Comparison of ENCODE assay signal across 16 cellular contexts in genomic region chr1:111216751-111217150, GRCh38. TPM values are rescaled to one million over a fixed set of nuclear protein-coding genes. Genes with fewer than 3 reads are reported as not detected.
DNase-seq lines count a peak whose midpoint lies in the region; ATAC-seq and TF ChIP-seq lines count a peak whose summit lies in the region.
"Had no signal": no experiment of that assay in that cellular context is flagged by ENCODE, and none has a peak within 500 bp of the region (broad histone marks: within the 10 kb centered on the region; RNA-seq: fewer than 3 reads in every experiment).

No MANE protein-coding gene starts in this region.

- no peak overlapping the region for H3K4me2 ChIP-seq in PC-9
- H3K4me2 ChIP-seq: smooth muscle cell had no signal

- peak overlapping the region; percentile 98 for H3K27ac Mint-ChIP-seq in CD4-positive, alpha-beta T cell
- peak overlapping the region; percentile 86 for H3K27ac Mint-ChIP-seq in activated T-helper 17 cell treated with anti-CD3 and anti-CD28 coated beads, Interleukin-2, amount 50 U/mL, for 72 hours
- peak overlapping the region; percentile 94 to 95 for H3K27ac Mint-ChIP-seq in natural killer cell
- H3K27ac Mint-ChIP-seq: HFFc6 had no signal

- H3K27me3 Mint-ChIP-seq in CD4-positive, alpha-beta T cell, result peaks cover 5% of the 10 kb centered on the region
- no peaks in the 10 kb centered on the region for H3K27me3 Mint-ChIP-seq in activated T-helper 17 cell treated with anti-CD3 and anti-CD28 coated beads, Interleukin-2, amount 50 U/mL, for 72 hours
- H3K27me3 Mint-ChIP-seq in natural killer cell (ENCODE audit: low read depth in 2 of 2), result peaks cover 0 to 5% of the 10 kb centered on the region in 2 donors

- H3K79me2 ChIP-seq in PC-9 (ENCODE audit: low read depth), result no peaks in the 10 kb centered on the region

- no peaks in the 10 kb centered on the region for H3F3A ChIP-seq in PC-9 (ENCODE audit: insufficient read depth, low read depth)

- peak overlapping the region; percentile 88 for H3K27ac ChIP-seq in CD4-positive, alpha-beta T cell (ENCODE audit: low read depth, low read length)
- H3K27ac ChIP-seq in HL-60 (replicated peaks) (peak overlapping the region; percentile 34), PC-9 (no peak overlapping the region)
- H3K27ac ChIP-seq: gastroesophageal sphincter, suprapubic skin had no signal

- intact Hi-C loops in CD4-positive, alpha-beta T cell (cut with DNase I, micrococcal nuclease), result loop anchor here (1.0 to 10.0 kb wide), 7 partner anchors 9 to 398 kb away; partner anchors contain the start of genes CEPT1 (in 1 of the 2), DENND2D (in 1 of the 2), DRAM2 (in 1 of the 2) and LRIF1 (in 1 of the 2)
- intact Hi-C loops in natural killer cell (cut with micrococcal nuclease), result loop anchor here (2.0 to 10.0 kb wide), 7 partner anchors 16 to 542 kb away; partner anchors contain the start of genes CEPT1, DENND2D, DRAM2 and KCNA3
- intact Hi-C loops in PC-9 (cut with micrococcal nuclease; ENCODE audit: unreplicated experiment), result no loop called here

- BruUV-seq in PC-9 (replicated peaks; lab: Mats Ljungman, UMichigan), result no TSS peak

- H3K9me3 ChIP-seq in CD4-positive, alpha-beta T cell (ENCODE audit: control insufficient read depth, low read length), result no peaks in the 10 kb centered on the region
- H3K9me3 ChIP-seq in PC-9 (ENCODE audit: insufficient read depth, low read depth), result no peaks in the 10 kb centered on the region; the same call in 1 of the 2 replicates
- H3K9me3 ChIP-seq: gastroesophageal sphincter, suprapubic skin had no signal

- peak overlapping the region; percentile 80 for H3K4me3 Mint-ChIP-seq in CD4-positive, alpha-beta T cell
- peak overlapping the region; percentile 78 for H3K4me3 Mint-ChIP-seq in activated T-helper 17 cell treated with anti-CD3 and anti-CD28 coated beads, Interleukin-2, amount 50 U/mL, for 72 hours
- peak overlapping the region; percentile 86 for H3K4me3 Mint-ChIP-seq in natural killer cell
- H3K4me3 Mint-ChIP-seq: HFFc6 had no signal

- H3K4me3 ChIP-seq in HL-60 (replicated peaks; ENCODE audit: insufficient read depth, low read length), result no peak overlapping the region
- no peak overlapping the region for H3K4me3 ChIP-seq in PC-9
- H3K4me3 ChIP-seq: gastroesophageal sphincter, smooth muscle cell, suprapubic skin had no signal

- no peak for ATAC-seq in CD4-positive, alpha-beta T cell (ENCODE audit: poor library complexity)
- ATAC-seq in activated T-helper 17 cell treated with anti-CD3 and anti-CD28 coated beads, Interleukin-2, amount 50 U/mL, for 72 hours (replicated peaks), result no peak
- no peak for ATAC-seq in natural killer cell
- ATAC-seq in HG02840 (IDR thresholded peaks at IDR 0.05; ENCODE audit: low FRiP score, unreplicated experiment), result no peak
- ATAC-seq: gastroesophageal sphincter, Right ventricle myocardium inferior had no signal

- peaks cover 26% of the 10 kb centered on the region for H3K36me3 Mint-ChIP-seq in CD4-positive, alpha-beta T cell (ENCODE audit: low read depth)
- H3K36me3 Mint-ChIP-seq in activated T-helper 17 cell treated with anti-CD3 and anti-CD28 coated beads, Interleukin-2, amount 50 U/mL, for 72 hours (ENCODE audit: low read depth), result peaks cover 12% of the 10 kb centered on the region
- H3K36me3 Mint-ChIP-seq in natural killer cell, result no peaks in the 10 kb centered on the region

- peaks cover 97% of the 10 kb centered on the region for H3K4me1 Mint-ChIP-seq in CD4-positive, alpha-beta T cell (ENCODE audit: low read depth)
- H3K4me1 Mint-ChIP-seq in activated T-helper 17 cell treated with anti-CD3 and anti-CD28 coated beads, Interleukin-2, amount 50 U/mL, for 72 hours, result peaks cover 88% of the 10 kb centered on the region
- peaks cover 90 to 91% of the 10 kb centered on the region in 2 donors for H3K4me1 Mint-ChIP-seq in natural killer cell

- H2AFZ ChIP-seq in PC-9, result no peak overlapping the region

- peaks cover 4% of the 10 kb centered on the region; the same call in 1 of the 2 replicates for H3K4me1 ChIP-seq in PC-9 (replicated peaks; ENCODE audit: insufficient read depth)
- H3K4me1 ChIP-seq: gastroesophageal sphincter had no signal

- CTCF ChIA-PET in CD4-positive, alpha-beta T cell (lab: Charles Lee), result interaction anchor here (2.7 to 10.9 kb wide), 2 partner anchors 10 to 18 kb away, joined by 10 to 135 read pairs; partner anchors contain the start of gene DENND2D
- CTCF ChIA-PET in PC-9 (lab: Charles Lee), result no interaction called here

- no peaks in the 10 kb centered on the region for H4K20me1 ChIP-seq in PC-9 (ENCODE audit: insufficient read depth)

- no peak for DNase-seq in CD4-positive, alpha-beta T cell
- DNase-seq in HL-60 (ENCODE audit: low read depth in 1 of 2, low spot score in 1 of 2) (no peak), natural killer cell (no peak), NCI-H748 treated with DMSO at 0.1 percent for 48 hours (lab: John Stamatoyannopoulos, UW) (no peak), PC-9 (no peak), HCEC 1CT (no peak)
- DNase-seq: cerebellar nuclear complex, HFFc6, NCI-H2029 treated with DMSO at 0.1 percent for 48 hours, NCI-H774 had no signal

- peaks cover 13% of the 10 kb centered on the region for H3K9me3 Mint-ChIP-seq in CD4-positive, alpha-beta T cell
- H3K9me3 Mint-ChIP-seq in activated T-helper 17 cell treated with anti-CD3 and anti-CD28 coated beads, Interleukin-2, amount 50 U/mL, for 72 hours, result peaks cover 4% of the 10 kb centered on the region
- H3K9me3 Mint-ChIP-seq in natural killer cell, result peaks cover 2 to 3% of the 10 kb centered on the region in 2 donors
- H3K9me3 Mint-ChIP-seq: HFFc6 had no signal

- H3K9me2 ChIP-seq in PC-9 (ENCODE audit: insufficient read depth), result no peaks in the 10 kb centered on the region

- H3K36me3 ChIP-seq in PC-9 (ENCODE audit: low read depth), result no peaks in the 10 kb centered on the region
- H3K36me3 ChIP-seq: gastroesophageal sphincter, suprapubic skin had no signal

- no peaks in the 10 kb centered on the region for H3K27me3 ChIP-seq in CD4-positive, alpha-beta T cell (ENCODE audit: control insufficient read depth, insufficient read depth, low read length)
- H3K27me3 ChIP-seq in HL-60 (ENCODE audit: insufficient read depth, poor library complexity, severe bottlenecking) (no peaks in the 10 kb centered on the region), PC-9 (ENCODE audit: insufficient read depth, low read depth) (no peaks in the 10 kb centered on the region)
- H3K27me3 ChIP-seq: suprapubic skin had no signal

- POLR2A ChIA-PET in CD4-positive, alpha-beta T cell (lab: Charles Lee), result interaction anchor here (0.7 to 22.0 kb wide), 11 partner anchors 10 to 570 kb away, joined by 3 to 756 read pairs (median 5); partner anchors contain the start of genes CEPT1, CHI3L2, DENND2D and DRAM2
- POLR2A ChIA-PET in PC-9 (lab: Charles Lee; ENCODE audit: unreplicated experiment), result no interaction called here

- TF ChIP-seq CTCF in CD4-positive, alpha-beta T cell (IDR thresholded peaks at IDR 0.05), result no peak
- TF ChIP-seq CTCF in HL-60 (IDR thresholded peaks at IDR 0.05; ENCODE audit: insufficient read depth, low read length) (no peak), natural killer cell (IDR thresholded peaks at IDR 0.05) (no peak), PC-9 (conservative IDR thresholded peaks at IDR 0.05) (no peak)

RNA-seq across cellular contexts. Expression of gene CHI3L2, which starts 10.8 kb away (rescaled TPM):
- total RNA-seq in CD4-positive, alpha-beta T cell, result 10 to 100 TPM; 13.9 to 15.7 TPM
- total RNA-seq in activated T-helper 17 cell treated with anti-CD3 and anti-CD28 coated beads, Interleukin-2, amount 50 U/mL, for 72 hours, result 1 to 10 TPM; 2.7 to 3.8 TPM
- total RNA-seq in natural killer cell (10 to 100 TPM; 13.5 to 21.1 (median 17.0) TPM), PC-9 (2021) (not detected in 2 replicates)

RNA-seq across cellular contexts. Expression of gene DENND2D, which starts 16.3 kb away (rescaled TPM):
- 10 to 100 TPM; 60.7 to 62.0 TPM for total RNA-seq in CD4-positive, alpha-beta T cell
- total RNA-seq in activated T-helper 17 cell treated with anti-CD3 and anti-CD28 coated beads, Interleukin-2, amount 50 U/mL, for 72 hours, result 100 to 1,000 TPM; 146 to 148 TPM
- 100 to 1,000 TPM; 203 to 297 (median 203) TPM for total RNA-seq in natural killer cell
- total RNA-seq in PC-9 (2021), result 37.2 and 44.9 TPM in 2 replicates
